In the genomic region with DNA sequence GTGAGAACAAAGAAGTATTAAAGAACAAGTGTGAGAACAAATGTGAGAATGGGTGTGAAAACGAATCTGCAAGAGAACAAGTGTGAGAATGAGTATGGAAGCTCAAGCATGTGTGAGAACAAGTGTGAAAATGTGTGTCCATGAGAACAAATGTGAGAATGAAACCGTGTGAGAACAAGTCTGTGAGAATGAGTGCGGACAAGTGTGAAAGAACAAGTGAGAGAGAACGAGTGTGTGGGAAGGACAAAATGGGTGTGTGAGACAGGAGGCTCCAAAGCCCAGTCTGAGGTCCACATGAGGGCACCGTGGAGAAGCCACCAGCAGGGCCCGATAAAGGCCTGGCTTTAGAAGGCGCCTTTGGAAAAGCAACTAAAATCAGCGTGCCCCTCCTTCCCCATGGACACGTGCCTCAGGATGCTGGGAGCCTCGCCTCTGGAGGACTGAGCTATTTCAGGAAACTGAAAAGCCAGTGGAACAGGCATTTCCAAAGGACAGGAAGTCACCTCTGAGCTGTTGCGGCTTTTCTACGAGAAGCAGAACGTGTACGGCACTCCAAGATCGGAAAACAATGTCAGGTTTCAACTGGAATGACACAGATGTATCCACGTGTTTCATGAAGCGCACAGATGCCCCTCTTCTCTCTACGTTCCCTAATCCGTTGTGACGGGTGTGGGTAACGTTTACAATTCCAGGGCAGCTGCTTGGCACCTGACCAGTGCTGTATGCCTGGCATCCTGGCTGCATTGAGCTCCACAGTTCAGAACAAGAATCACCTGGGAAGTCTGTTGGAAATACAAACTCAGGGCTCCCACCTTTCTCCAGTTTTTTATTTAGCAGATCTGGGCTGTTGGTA, we compare ENCODE assay signal across 9 cellular contexts. TPM values are rescaled to one million over a fixed set of nuclear protein-coding genes. Genes with fewer than 3 reads are reported as not detected.
DNase-seq lines count a peak whose midpoint lies in the region; ATAC-seq and TF ChIP-seq lines count a peak whose summit lies in the region.
"Had no signal": no experiment of that assay in that cellular context is flagged by ENCODE, and none has a peak within 500 bp of the region (broad histone marks: within the 10 kb centered on the region; RNA-seq: fewer than 3 reads in every experiment).

No MANE protein-coding gene starts in this region.

- no peak overlapping the region for H3K4me3 Mint-ChIP-seq in activated CD4-positive, alpha-beta T cell treated with anti-CD3 and anti-CD28 coated beads for 36 hours
- no peak overlapping the region for H3K4me3 Mint-ChIP-seq in activated T-helper 17 cell treated with anti-CD3 and anti-CD28 coated beads, Interleukin-2, amount 50 U/mL, for 72 hours
- H3K4me3 Mint-ChIP-seq in activated T-helper 1 cell treated with anti-CD3 and anti-CD28 coated beads, Interleukin-12 subunit alpha, Interleukin-12 subunit beta, Interleukin-2, Interleukin-4 antibody, amounts not matched to agents 30 ng/mL and 10 ng/mL and 1 ng/mL, durations not matched to agents 14 hours and 24 hours and 36 hours: no peak overlapping the region
- H3K4me3 Mint-ChIP-seq: nephron had no signal

- no peak overlapping the region for H3K4me3 ChIP-seq in smooth muscle cell

- H2AFZ ChIP-seq in smooth muscle cell (ENCODE audit: low read depth): no peak overlapping the region

- no peak overlapping the region for H3K9ac ChIP-seq in smooth muscle cell (ENCODE audit: low read depth)

- no peaks in the 10 kb centered on the region for H3K4me1 ChIP-seq in smooth muscle cell (ENCODE audit: low read depth)

- POLR2A ChIA-PET in activated CD4-positive, alpha-beta T cell treated with anti-CD3 and anti-CD28 coated beads for 36 hours (lab: Charles Lee): no interaction called here

- no peaks in the 10 kb centered on the region for H3K36me3 ChIP-seq in smooth muscle cell (ENCODE audit: low read depth)

- peaks cover 7% of the 10 kb centered on the region for H4K20me1 ChIP-seq in smooth muscle cell (ENCODE audit: low read depth)

- H3K4me2 ChIP-seq in smooth muscle cell: no peak overlapping the region

- peaks cover 14% of the 10 kb centered on the region for H3K36me3 Mint-ChIP-seq in activated CD4-positive, alpha-beta T cell treated with anti-CD3 and anti-CD28 coated beads for 36 hours (ENCODE audit: low read depth)
- peaks cover 33% of the 10 kb centered on the region for H3K36me3 Mint-ChIP-seq in activated T-helper 17 cell treated with anti-CD3 and anti-CD28 coated beads, Interleukin-2, amount 50 U/mL, for 72 hours (ENCODE audit: low read depth)
- H3K36me3 Mint-ChIP-seq in activated T-helper 1 cell treated with anti-CD3 and anti-CD28 coated beads, Interleukin-12 subunit alpha, Interleukin-12 subunit beta, Interleukin-2, Interleukin-4 antibody, amounts not matched to agents 30 ng/mL and 10 ng/mL and 1 ng/mL, durations not matched to agents 14 hours and 24 hours and 36 hours (ENCODE audit: low read depth): peaks cover 25% of the 10 kb centered on the region

- H3K27ac ChIP-seq in smooth muscle cell (ENCODE audit: low read depth): peak overlapping the region; percentile 28

- intact Hi-C loops in activated CD4-positive, alpha-beta T cell treated with anti-CD3 and anti-CD28 coated beads for 36 hours (cut with DNase I, micrococcal nuclease): loop anchor here in 1 of 2 experiments (2.0 kb wide), 1 partner anchor 44 kb away; no protein-coding TSS in a partner anchor
- intact Hi-C loops in left ventricle myocardium superior (cut with micrococcal nuclease): no loop called here
- intact Hi-C loops in activated T-helper 1 cell treated with anti-CD3 and anti-CD28 coated beads, Interleukin-12 subunit alpha, Interleukin-12 subunit beta, Interleukin-2, Interleukin-4 antibody, amounts not matched to agents 30 ng/mL and 10 ng/mL and 1 ng/mL, durations not matched to agents 14 hours and 24 hours and 36 hours (cut with micrococcal nuclease): loop anchor here (1.0 to 2.0 kb wide), 3 partner anchors 46 to 194 kb away; a partner anchor contains a TSS

- no peak for TF ChIP-seq CTCF in smooth muscle cell (IDR thresholded peaks at IDR 0.05; ENCODE audit: borderline replicate concordance, insufficient read depth, poor library complexity, severe bottlenecking)

- CTCF ChIA-PET in activated CD4-positive, alpha-beta T cell treated with anti-CD3 and anti-CD28 coated beads for 36 hours (lab: Charles Lee): interaction anchor here (0.7 to 1.4 kb wide), 4 partner anchors 18 to 60 kb away, joined by 3 to 4 read pairs (median 3); no protein-coding TSS in a partner anchor

- H3K4me1 Mint-ChIP-seq in activated CD4-positive, alpha-beta T cell treated with anti-CD3 and anti-CD28 coated beads for 36 hours: peaks cover 5% of the 10 kb centered on the region
- peaks cover 13% of the 10 kb centered on the region for H3K4me1 Mint-ChIP-seq in activated T-helper 17 cell treated with anti-CD3 and anti-CD28 coated beads, Interleukin-2, amount 50 U/mL, for 72 hours
- H3K4me1 Mint-ChIP-seq in activated T-helper 1 cell treated with anti-CD3 and anti-CD28 coated beads, Interleukin-12 subunit alpha, Interleukin-12 subunit beta, Interleukin-2, Interleukin-4 antibody, amounts not matched to agents 30 ng/mL and 10 ng/mL and 1 ng/mL, durations not matched to agents 14 hours and 24 hours and 36 hours (ENCODE audit: low read depth): peaks cover 8% of the 10 kb centered on the region
- H3K4me1 Mint-ChIP-seq: nephron had no signal

- H3K9me3 Mint-ChIP-seq in activated CD4-positive, alpha-beta T cell treated with anti-CD3 and anti-CD28 coated beads for 36 hours (ENCODE audit: low read depth): no peaks in the 10 kb centered on the region
- no peaks in the 10 kb centered on the region for H3K9me3 Mint-ChIP-seq in activated T-helper 17 cell treated with anti-CD3 and anti-CD28 coated beads, Interleukin-2, amount 50 U/mL, for 72 hours
- no peaks in the 10 kb centered on the region for H3K9me3 Mint-ChIP-seq in activated T-helper 1 cell treated with anti-CD3 and anti-CD28 coated beads, Interleukin-12 subunit alpha, Interleukin-12 subunit beta, Interleukin-2, Interleukin-4 antibody, amounts not matched to agents 30 ng/mL and 10 ng/mL and 1 ng/mL, durations not matched to agents 14 hours and 24 hours and 36 hours
- H3K9me3 Mint-ChIP-seq: nephron had no signal

- DNase-seq in activated CD4-positive, alpha-beta T cell treated with anti-CD3 and anti-CD28 coated beads for 36 hours: peak; percentile 34
- no peak for DNase-seq in activated CD4-positive, alpha-beta T cell treated with anti-CD3 and anti-CD28 coated beads, Interleukin-2, amount 50 U/mL, for 1 hour
- DNase-seq in left ventricle myocardium superior (peak; percentile 77), smooth muscle cell (lab: John Stamatoyannopoulos, UW; ENCODE audit: unreplicated experiment) (no peak)
- DNase-seq in activated T-helper 1 cell treated with anti-CD3 and anti-CD28 coated beads, Interleukin-12 subunit alpha, Interleukin-12 subunit beta, Interleukin-2, Interleukin-4 antibody, amounts not matched to agents 30 ng/mL and 10 ng/mL and 1 ng/mL, durations not matched to agents 14 hours and 24 hours and 36 hours (ENCODE audit: low spot score): no peak

- no peaks in the 10 kb centered on the region for H3K27me3 Mint-ChIP-seq in activated CD4-positive, alpha-beta T cell treated with anti-CD3 and anti-CD28 coated beads for 36 hours
- no peaks in the 10 kb centered on the region for H3K27me3 Mint-ChIP-seq in activated T-helper 17 cell treated with anti-CD3 and anti-CD28 coated beads, Interleukin-2, amount 50 U/mL, for 72 hours
- H3K27me3 Mint-ChIP-seq in activated T-helper 1 cell treated with anti-CD3 and anti-CD28 coated beads, Interleukin-12 subunit alpha, Interleukin-12 subunit beta, Interleukin-2, Interleukin-4 antibody, amounts not matched to agents 30 ng/mL and 10 ng/mL and 1 ng/mL, durations not matched to agents 14 hours and 24 hours and 36 hours (ENCODE audit: insufficient read depth): no peaks in the 10 kb centered on the region

- ATAC-seq in activated CD4-positive, alpha-beta T cell treated with anti-CD3 and anti-CD28 coated beads for 36 hours: peak; percentile 49
- peak; percentile 43 for ATAC-seq in activated T-helper 17 cell treated with anti-CD3 and anti-CD28 coated beads, Interleukin-2, amount 50 U/mL, for 72 hours (replicated peaks)
- ATAC-seq in left ventricle myocardium superior (peak; percentile 95), HG03139 (IDR thresholded peaks at IDR 0.05; ENCODE audit: unreplicated experiment) (no peak), HG03108 (IDR thresholded peaks at IDR 0.05; ENCODE audit: unreplicated experiment) (no peak)

- no peak overlapping the region for H3K27ac Mint-ChIP-seq in activated CD4-positive, alpha-beta T cell treated with anti-CD3 and anti-CD28 coated beads for 36 hours
- H3K27ac Mint-ChIP-seq in activated T-helper 17 cell treated with anti-CD3 and anti-CD28 coated beads, Interleukin-2, amount 50 U/mL, for 72 hours: no peak overlapping the region
- H3K27ac Mint-ChIP-seq in activated T-helper 1 cell treated with anti-CD3 and anti-CD28 coated beads, Interleukin-12 subunit alpha, Interleukin-12 subunit beta, Interleukin-2, Interleukin-4 antibody, amounts not matched to agents 30 ng/mL and 10 ng/mL and 1 ng/mL, durations not matched to agents 14 hours and 24 hours and 36 hours: no peak overlapping the region
- H3K27ac Mint-ChIP-seq: nephron had no signal

- H3F3A ChIP-seq in smooth muscle cell (ENCODE audit: low read depth): peaks cover 7% of the 10 kb centered on the region

- no peaks in the 10 kb centered on the region for H3K79me2 ChIP-seq in smooth muscle cell (ENCODE audit: low read depth)

- WGBS in smooth muscle cell (ENCODE audit: low lambda C conversion rate): 86% methylated on average over 21 of the region's 21 CpGs

- H3K27me3 ChIP-seq in smooth muscle cell (ENCODE audit: low read depth): no peaks in the 10 kb centered on the region

- H3K9me3 ChIP-seq in smooth muscle cell (replicated peaks; ENCODE audit: low read depth): no peaks in the 10 kb centered on the region

RNA-seq across cellular contexts. Expression of a gene that starts 46.4 kb away (rescaled TPM):
- total RNA-seq in activated CD4-positive, alpha-beta T cell treated with anti-CD3 and anti-CD28 coated beads for 36 hours: 10 to 100 TPM; 68.5 to 73.7 TPM
- 100 to 1,000 TPM in 1 of 2 donors, 10 to 100 TPM in 1; 63.0 to 119 TPM for total RNA-seq in activated T-helper 17 cell treated with anti-CD3 and anti-CD28 coated beads, Interleukin-2, amount 50 U/mL, for 72 hours
- total RNA-seq in left ventricle myocardium superior: 44.3 TPM
- total RNA-seq in smooth muscle cell: 69.4 and 71.1 TPM in 2 replicates
- polyA plus RNA-seq in smooth muscle cell: 27.9 and 33.8 TPM in 2 replicates
- 59.1 and 63.1 TPM in 2 replicates for total RNA-seq in activated T-helper 1 cell treated with anti-CD3 and anti-CD28 coated beads, Interleukin-12 subunit alpha, Interleukin-12 subunit beta, Interleukin-2, Interleukin-4 antibody, amounts not matched to agents 30 ng/mL and 10 ng/mL and 1 ng/mL, durations not matched to agents 14 hours and 24 hours and 36 hours

Comparison
In these comparisons a context has a peak if more than half of its experiments do, and no peak if none do; other contexts are left out.
1. DNase-seq: peak in activated CD4-positive, alpha-beta T cell treated with anti-CD3 and anti-CD28 coated beads for 36 hours (single experiment) and left ventricle myocardium superior (single experiment); none in activated CD4-positive, alpha-beta T cell treated with anti-CD3 and anti-CD28 coated beads, Interleukin-2, amount 50 U/mL, for 1 hour (single experiment), smooth muscle cell (single experiment) and activated T-helper 1 cell treated with anti-CD3 and anti-CD28 coated beads, Interleukin-12 subunit alpha, Interleukin-12 subunit beta, Interleukin-2, Interleukin-4 antibody, amounts not matched to agents 30 ng/mL and 10 ng/mL and 1 ng/mL, durations not matched to agents 14 hours and 24 hours and 36 hours (single experiment).
2. ATAC-seq: peak in activated CD4-positive, alpha-beta T cell treated with anti-CD3 and anti-CD28 coated beads for 36 hours (single experiment), activated T-helper 17 cell treated with anti-CD3 and anti-CD28 coated beads, Interleukin-2, amount 50 U/mL, for 72 hours (single experiment) and left ventricle myocardium superior (single experiment); none in HG03139 (single experiment) and HG03108 (single experiment).